ENCODE assay signal across 1 cellular context in genomic region chr3:48594431-48595049, GRCh38.
TF ChIP-seq lines count a peak whose summit lies in the region.

No MANE protein-coding gene starts in this region.

TF ChIP-seq in IMR-90, 13 proteins besides CTCF, POLR2A, EP300 and RAD21 (continued from another document):
- TF ChIP-seq USF2 (IDR thresholded peaks at IDR 0.05; ENCODE audit: low read depth, low read length), result no peak
- TF ChIP-seq SMC3 (IDR thresholded peaks at IDR 0.05; ENCODE audit: low read depth, low read length), result no peak
- no peak for TF ChIP-seq FOS (IDR thresholded peaks at IDR 0.05; ENCODE audit: low read depth, low read length)
- TF ChIP-seq ELK1 (IDR thresholded peaks at IDR 0.05; ENCODE audit: borderline replicate concordance, low read depth, low read length), result no peak
- TF ChIP-seq MAFK (IDR thresholded peaks at IDR 0.05; ENCODE audit: low read depth, low read length), result no peak
- TF ChIP-seq CHD1 (IDR thresholded peaks at IDR 0.05; ENCODE audit: low read depth, low read length), result no peak
- no peak for TF ChIP-seq BHLHE40 (IDR thresholded peaks at IDR 0.05; ENCODE audit: low read depth, low read length)
